In genomic region chr1:211734791-211735190, GRCh38 we compare ENCODE assay signal across 1 cellular context.
TF ChIP-seq lines count a peak whose summit lies in the region.

No MANE protein-coding gene starts in this region.

TF ChIP-seq in K562, 482 proteins besides CTCF, POLR2A, EP300 and RAD21 (continued from another document):
- TF ChIP-seq PREB (CRISPR knock-in tag; IDR thresholded peaks at IDR 0.05) (no peak), CTBP1 (IDR thresholded peaks at IDR 0.05; ENCODE audit: borderline replicate concordance) (no peak), ZNF143 (CRISPR knock-in tag; IDR thresholded peaks at IDR 0.05) (no peak), SIN3A (IDR thresholded peaks at IDR 0.05; ENCODE audit: borderline replicate concordance in 2 of 2, control insufficient read depth in 1 of 2, low read depth in 2 of 2, low read length in 2 of 2) (0 out of 4 replicates have a peak, but pooled peaks of 1 of the 2 experiments have one; percentile 41)
TF ChIP-seq in K562: peak in this region for 2.
